14 cellular contexts compared by ENCODE assay signal in the genomic region with DNA sequence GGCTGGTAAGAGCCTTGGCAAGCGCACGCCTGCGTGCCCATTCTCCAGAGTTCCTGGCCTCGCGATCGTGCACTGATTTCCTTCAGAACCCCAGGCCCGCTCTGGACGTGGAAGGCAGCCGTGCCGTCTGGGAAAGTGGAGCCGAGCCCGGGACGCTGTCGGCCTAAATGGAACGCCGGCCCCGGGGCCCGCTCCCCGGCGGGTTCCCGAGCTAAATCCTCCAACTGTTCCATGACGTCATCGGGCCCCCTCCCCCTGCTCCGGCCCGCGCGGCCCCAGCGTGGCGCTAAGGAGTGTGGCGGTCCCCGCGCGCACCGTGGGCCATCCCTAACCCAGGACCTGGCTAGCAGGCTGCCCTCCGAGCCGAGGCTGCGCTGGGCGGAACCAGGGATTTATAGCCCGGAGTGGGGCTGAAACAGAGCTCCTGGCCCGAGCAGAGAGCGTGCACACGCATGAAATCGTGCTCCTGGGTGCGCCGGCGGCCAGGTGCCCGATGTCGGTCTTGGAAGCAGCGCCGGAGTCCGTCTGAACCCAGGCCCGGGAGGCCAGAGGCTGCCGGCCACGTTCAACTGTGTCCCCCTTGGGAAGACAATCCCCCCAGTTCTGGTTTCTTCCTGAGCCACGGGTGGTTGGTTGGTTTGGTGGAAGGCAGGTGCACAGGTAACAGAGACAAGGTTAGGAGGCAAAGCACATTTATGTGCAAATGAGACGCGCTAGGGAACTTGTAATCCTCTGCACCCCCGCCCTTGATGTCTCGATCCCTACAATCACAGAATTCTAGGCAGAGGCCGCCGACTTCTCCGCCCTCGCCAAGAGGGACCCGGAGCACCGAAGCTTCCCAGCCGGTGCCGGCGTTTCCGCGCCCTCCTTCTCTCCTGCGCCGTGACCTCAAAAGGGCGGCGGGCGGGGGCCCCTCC.
A peak's percentile ranks its signal among the peaks of the same experiment; 100 is the strongest.
DNase-seq lines count a peak whose midpoint lies in the region; ATAC-seq, FAIRE-seq and TF ChIP-seq lines count a peak whose summit lies in the region.
"Had no signal": no experiment of that assay in that cellular context is flagged by ENCODE, and none has a peak within 500 bp of the region (broad histone marks: within the 10 kb centered on the region; RNA-seq: fewer than 3 reads in every experiment).

No MANE protein-coding gene starts in this region.

- H3K9ac ChIP-seq in keratinocyte (ENCODE audit: control insufficient read depth, extremely low read depth, insufficient read depth, low read length): no peak overlapping the region

- peak overlapping the region; percentile 68 for H3K4me2 ChIP-seq in keratinocyte (ENCODE audit: control insufficient read depth, extremely low read depth, insufficient read depth, low read depth, low read length)

- H3K9me1 ChIP-seq in keratinocyte (ENCODE audit: control insufficient read depth, extremely low read depth, insufficient read depth, low read length): no peaks in the 10 kb centered on the region

- dilution Hi-C loops in keratinocyte (cut with MboI; ENCODE audit: extremely low pct_ligation_motif_present, low sequenced_read_pairs): no loop called here

- no peaks in the 10 kb centered on the region for H4K20me1 ChIP-seq in keratinocyte (ENCODE audit: control insufficient read depth, extremely low read depth, insufficient read depth, low read length)

- H2AFZ ChIP-seq in keratinocyte (ENCODE audit: control insufficient read depth, low read length): peak overlapping the region; percentile 7

- DNase-seq in DMS79 treated with DMSO at 0.1 percent for 48 hours (lab: John Stamatoyannopoulos, UW) (peak; percentile 26), DMS79 (lab: John Stamatoyannopoulos, UW) (no peak), chondrocyte (ENCODE audit: low spot score) (no peak), keratinocyte (ENCODE audit: low read depth, low spot score) (no peak), UCSD-AML1 (lab: John Stamatoyannopoulos, UW; ENCODE audit: unreplicated experiment) (no peak)
- DNase-seq: GOT3; hippocampal formation; Karpas-422; SIG-M5; stimulated activated CD4-positive, alpha-beta T cell treated with anti-CD3 and anti-CD28 coated beads, Interleukin-4, amount 100 ng/mL, for 24 hours had no signal

- H3K9me3 Mint-ChIP-seq in chondrocyte (ENCODE audit: low read depth): no peaks in the 10 kb centered on the region
- no peaks in the 10 kb centered on the region for H3K9me3 Mint-ChIP-seq in stimulated activated memory B cell treated with anti-CD40 and anti-IgM and Interleukin-4, amounts not matched to agents 10 μg/mL and 1 μg/mL and 100 μg/mL, for 72 hours

- peak overlapping the region; percentile 17 to 48 (median 39) for H3K4me3 ChIP-seq in keratinocyte (ENCODE audit: control insufficient read depth in 2 of 3, extremely low read depth in 1 of 3, insufficient read depth in 2 of 3, low read depth in 1 of 3, low read length in 3 of 3)

- H3K36me3 Mint-ChIP-seq in chondrocyte (ENCODE audit: low read depth): no peaks in the 10 kb centered on the region
- peaks cover 9% of the 10 kb centered on the region for H3K36me3 Mint-ChIP-seq in stimulated activated memory B cell treated with anti-CD40 and anti-IgM and Interleukin-4, amounts not matched to agents 10 μg/mL and 1 μg/mL and 100 μg/mL, for 72 hours

- H3K4me1 ChIP-seq in keratinocyte (ENCODE audit: control insufficient read depth, extremely low read depth, insufficient read depth, low read length): peaks cover 3% of the 10 kb centered on the region

- H3K79me2 ChIP-seq in keratinocyte (ENCODE audit: control insufficient read depth, insufficient read depth, low read length): no peaks in the 10 kb centered on the region

- peaks cover 46% of the 10 kb centered on the region for H3K27me3 ChIP-seq in keratinocyte (ENCODE audit: control insufficient read depth, extremely low read depth, insufficient read depth, low read length)

- H3K27ac ChIP-seq in keratinocyte (ENCODE audit: control insufficient read depth, insufficient read depth, low read length): no peak overlapping the region
- H3K27ac ChIP-seq: 22Rv1 had no signal

- peaks cover 54% of the 10 kb centered on the region for H3K27me3 Mint-ChIP-seq in chondrocyte (ENCODE audit: low read depth)
- H3K27me3 Mint-ChIP-seq in stimulated activated memory B cell treated with anti-CD40 and anti-IgM and Interleukin-4, amounts not matched to agents 10 μg/mL and 1 μg/mL and 100 μg/mL, for 72 hours: no peaks in the 10 kb centered on the region

- H3K9me3 ChIP-seq in keratinocyte (ENCODE audit: control insufficient read depth, low read depth, low read length): no peaks in the 10 kb centered on the region

- no peak overlapping the region for H3K27ac Mint-ChIP-seq in chondrocyte (ENCODE audit: unreplicated experiment)
- H3K27ac Mint-ChIP-seq in stimulated activated memory B cell treated with anti-CD40 and anti-IgM and Interleukin-4, amounts not matched to agents 10 μg/mL and 1 μg/mL and 100 μg/mL, for 72 hours: no peak overlapping the region

- FAIRE-seq in keratinocyte (lab: Jason Lieb, UNC): no peak

- no peak for ATAC-seq in stimulated activated memory B cell treated with anti-CD40 and anti-IgM and Interleukin-4, amounts not matched to agents 10 μg/mL and 1 μg/mL and 100 μg/mL, for 72 hours
- ATAC-seq in GM21529 (IDR thresholded peaks at IDR 0.05; ENCODE audit: unreplicated experiment): no peak
- no peak for ATAC-seq in HG02884 (IDR thresholded peaks at IDR 0.05; ENCODE audit: unreplicated experiment)

- H3K4me1 Mint-ChIP-seq in chondrocyte (ENCODE audit: low read depth): peaks cover 8% of the 10 kb centered on the region
- H3K4me1 Mint-ChIP-seq in stimulated activated memory B cell treated with anti-CD40 and anti-IgM and Interleukin-4, amounts not matched to agents 10 μg/mL and 1 μg/mL and 100 μg/mL, for 72 hours: no peaks in the 10 kb centered on the region

- H3K4me3 Mint-ChIP-seq in chondrocyte (ENCODE audit: unreplicated experiment): peak overlapping the region; percentile 49
- H3K4me3 Mint-ChIP-seq in stimulated activated memory B cell treated with anti-CD40 and anti-IgM and Interleukin-4, amounts not matched to agents 10 μg/mL and 1 μg/mL and 100 μg/mL, for 72 hours: peak overlapping the region; percentile 47

- no peaks in the 10 kb centered on the region for H3K36me3 ChIP-seq in keratinocyte (ENCODE audit: control insufficient read depth in 2 of 2, extremely low read depth in 1 of 2, insufficient read depth in 2 of 2, low read length in 2 of 2)

- TF ChIP-seq CTCF in chondrocyte (IDR thresholded peaks at IDR 0.05) (no peak), keratinocyte (optimal IDR thresholded peaks at IDR 0.05 in 1 of 3, IDR thresholded peaks at IDR 0.05 in 1 of 3, conservative IDR thresholded peaks at IDR 0.05 in 1 of 3; ENCODE audit: extremely low read depth in 1 of 3, insufficient read depth in 2 of 3, low read length in 3 of 3) (no peak)
